25 cellular contexts compared by ENCODE assay signal in the genomic region with DNA sequence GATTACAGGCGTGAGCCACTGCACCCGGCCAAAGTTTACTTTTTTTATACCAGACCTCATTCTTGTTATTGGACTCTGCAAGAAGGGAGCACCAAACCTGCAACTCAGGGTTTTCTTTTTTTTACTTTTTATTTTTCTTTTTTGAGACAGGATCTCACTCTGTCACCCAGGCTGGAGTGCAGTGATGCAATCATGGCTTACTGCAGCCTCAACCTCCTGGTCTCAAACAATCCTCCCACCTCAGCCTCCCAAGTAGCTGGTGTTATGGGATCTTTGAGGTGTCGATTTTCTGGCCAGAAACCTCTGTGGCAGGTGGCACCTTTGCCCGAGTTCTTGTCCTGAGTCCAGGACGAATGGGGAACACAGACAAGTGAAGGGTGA.
"Had no signal": no experiment of that assay in that cellular context is flagged by ENCODE, and none has a peak within 500 bp of the region (broad histone marks: within the 10 kb centered on the region; RNA-seq: fewer than 3 reads in every experiment).

No MANE protein-coding gene starts in this region.

- H3K4me3 ChIP-seq: colonic mucosa, esophagus squamous epithelium, gastrocnemius medialis, heart right ventricle, hepatocyte, left lung, lower lobe of right lung, mucosa of descending colon had no signal

- H2AFZ ChIP-seq: hepatocyte had no signal

- H3K27ac ChIP-seq: colonic mucosa, epithelial cell of prostate, esophagus squamous epithelium, gastrocnemius medialis, heart right ventricle, hepatocyte, left lung, lower lobe of right lung had no signal

- H3K4me1 ChIP-seq: colonic mucosa had no signal

- FAIRE-seq: endometrium, islet of Langerhans, keratinocyte had no signal

- DNase-seq: colonic mucosa; cortex of kidney; effector CD8-positive, alpha-beta T cell; effector memory CD8-positive, alpha-beta T cell; erythroblast; esophagus squamous epithelium; foreskin fibroblast; foreskin melanocyte; gastrocnemius medialis; glutamatergic neuron; head of caudate nucleus; heart right ventricle; left cardiac atrium; left lung; left ventricle myocardium superior; lower lobe of right lung; mesenchymal stem cell; mucosa of descending colon; naive B cell had no signal

- ATAC-seq: effector memory CD8-positive, alpha-beta T cell; esophagus mucosa; gastrocnemius medialis; heart right ventricle; left cardiac atrium; left lung; left ventricle myocardium superior; lower lobe of right lung; mucosa of descending colon had no signal

- H3K36me3 ChIP-seq: colonic mucosa, esophagus squamous epithelium, gastrocnemius medialis, heart right ventricle, left lung, lower lobe of right lung had no signal

- H3K4me2 ChIP-seq: hepatocyte had no signal

- H3K9me3 ChIP-seq: colonic mucosa, esophagus squamous epithelium, gastrocnemius medialis, heart right ventricle, left lung, lower lobe of right lung, mucosa of descending colon had no signal
